8 cellular contexts compared by ENCODE assay signal in genomic region chr16:53061701-53062159, GRCh38. TPM values are rescaled to one million over a fixed set of nuclear protein-coding genes. Genes with fewer than 3 reads are reported as not detected.
DNase-seq lines count a peak whose midpoint lies in the region; ATAC-seq and TF ChIP-seq lines count a peak whose summit lies in the region.

No MANE protein-coding gene starts in this region.

- DNase-seq in GM13977 (ENCODE audit: low spot score) (peak; percentile 67), spleen (peak; percentile 89), esophagus muscularis mucosa (ENCODE audit: extremely low spot score) (no peak), NCI-H774 (lab: John Stamatoyannopoulos, UW) (no peak), HEK293T (ENCODE audit: extremely low spot score) (no peak)
- peak; percentile 43 to 67 for DNase-seq in activated naive CD4-positive, alpha-beta T cell treated with anti-CD3 and anti-CD28 coated beads, Interleukin-2, amount 50 U/mL, for 72 hours (ENCODE audit: low spot score in 2 of 2)

- POLR2A ChIA-PET in HEK293T (lab: Yijun Ruan, JAX), result no interaction called here

- H3K4me1 ChIP-seq in spleen (peaks cover 32 to 100% (median 82%) of the 10 kb centered on the region in 6 donors), esophagus muscularis mucosa (peaks cover 32 to 55% (median 44%) of the 10 kb centered on the region in 4 donors)

- peak; percentile 4 for TF ChIP-seq CTCF in GM13977 (IDR thresholded peaks at IDR 0.05; ENCODE audit: extremely low read depth, insufficient read depth, missing control alignments)
- peak in 1 of 11 experiments; percentile 7 for TF ChIP-seq CTCF in spleen (IDR thresholded peaks at IDR 0.05 in 8 of 11, conservative IDR thresholded peaks at IDR 0.05 in 3 of 11)
- no peak for TF ChIP-seq CTCF in esophagus muscularis mucosa (IDR thresholded peaks at IDR 0.05)

- TF ChIP-seq POLR2A in spleen (IDR thresholded peaks at IDR 0.05) (no peak), esophagus muscularis mucosa (IDR thresholded peaks at IDR 0.05; ENCODE audit: low read depth) (no peak)

- no peaks in the 10 kb centered on the region for H3K36me3 Mint-ChIP-seq in activated naive CD4-positive, alpha-beta T cell treated with anti-CD3 and anti-CD28 coated beads, Interleukin-2, amount 50 U/mL, for 72 hours

- CTCF ChIA-PET in HEK293T (lab: Yijun Ruan, JAX), result no interaction called here

- no peaks in the 10 kb centered on the region for H3K9me3 ChIP-seq in spleen
- H3K9me3 ChIP-seq in esophagus muscularis mucosa, result no peaks in the 10 kb centered on the region

- H3K4me3 ChIP-seq in spleen (peak overlapping the region in 2 of 8 donors; percentile 9 to 44), esophagus muscularis mucosa (no peak overlapping the region)

- in situ Hi-C loops in GM13977 (cut with MboI; ENCODE audit: low pct_unique_long_range_greater_than_20kb, low sequenced_read_pairs, unreplicated experiment), result loop anchor here (25.0 kb wide), 1 partner anchor 101 kb away; no protein-coding TSS in a partner anchor

- H3K9me3 Mint-ChIP-seq in activated naive CD4-positive, alpha-beta T cell treated with anti-CD3 and anti-CD28 coated beads, Interleukin-2, amount 50 U/mL, for 72 hours, result no peaks in the 10 kb centered on the region

- no peaks in the 10 kb centered on the region for H3K27me3 ChIP-seq in spleen (replicated peaks in 1 of 7)
- H3K27me3 ChIP-seq in esophagus muscularis mucosa, result no peaks in the 10 kb centered on the region

- H3K36me3 ChIP-seq in spleen, result no peaks in the 10 kb centered on the region
- no peaks in the 10 kb centered on the region for H3K36me3 ChIP-seq in esophagus muscularis mucosa

- no peak for TF ChIP-seq EP300 in esophagus muscularis mucosa (IDR thresholded peaks at IDR 0.05)

- intact Hi-C loops in spleen (cut with DNase I; ENCODE audit: low total_unique reads), result no loop called here
- intact Hi-C loops in esophagus muscularis mucosa (cut with DNase I), result no loop called here

- peak; percentile 83 for ATAC-seq in GM21447 (IDR thresholded peaks at IDR 0.05; ENCODE audit: unreplicated experiment)
- ATAC-seq in HG03571 (IDR thresholded peaks at IDR 0.05; ENCODE audit: unreplicated experiment), result peak; percentile 89
- peak; percentile 91 to 95 for ATAC-seq in activated naive CD4-positive, alpha-beta T cell treated with anti-CD3 and anti-CD28 coated beads, Interleukin-2, amount 50 U/mL, for 72 hours

- peak overlapping the region in 6 of 8 donors; percentile 26 to 79 (median 64) for H3K27ac ChIP-seq in spleen
- no peak overlapping the region for H3K27ac ChIP-seq in esophagus muscularis mucosa (replicated peaks in 1 of 4)

- 10 to 32% (median 21%) methylated on average over 3 of the region's 3 CpGs for WGBS in spleen, 5 donors
- WGBS in esophagus muscularis mucosa, result 57% methylated on average over 3 of the region's 3 CpGs

- peak overlapping the region in 1 of 2 donors; percentile 60 for H3K27ac Mint-ChIP-seq in activated naive CD4-positive, alpha-beta T cell treated with anti-CD3 and anti-CD28 coated beads, Interleukin-2, amount 50 U/mL, for 72 hours

TF ChIP-seq in HEK293T, 16 proteins besides CTCF, POLR2A, EP300 and RAD21:
- TF ChIP-seq SUZ12 (IDR thresholded peaks at IDR 0.05) (no peak), NFRKB (IDR thresholded peaks at IDR 0.05) (no peak), ZNF384 (IDR thresholded peaks at IDR 0.05) (no peak), L3MBTL2 (conservative IDR thresholded peaks at IDR 0.05) (no peak), ELF4 (IDR thresholded peaks at IDR 0.05) (no peak), PKNOX1 (IDR thresholded peaks at IDR 0.05) (no peak), FOXM1 (IDR thresholded peaks at IDR 0.05; ENCODE audit: borderline replicate concordance) (no peak), FOXA1 (IDR thresholded peaks at IDR 0.05) (no peak), TARDBP (IDR thresholded peaks at IDR 0.05) (no peak)
TF ChIP-seq in HEK293T: peak in this region for 0.

RNA-seq across cellular contexts. Expression of gene CHD9, which starts 6.9 kb away (rescaled TPM):
- total RNA-seq in activated naive CD4-positive, alpha-beta T cell treated with anti-CD3 and anti-CD28 coated beads, Interleukin-2, amount 50 U/mL, for 72 hours, result 10 to 100 TPM; 10.8 to 15.9 TPM
- total RNA-seq in spleen (10 to 100 TPM; 63.4 to 93.3 (median 77.6) TPM), esophagus muscularis mucosa (10 to 100 TPM; 45.2 to 64.0 (median 49.5) TPM)
- 10 to 100 TPM; 16.7 to 19.0 (median 17.6) TPM for polyA plus RNA-seq in spleen

RNA-seq across cellular contexts. Expression of gene CHD9NB, which starts 9.0 kb away (rescaled TPM):
- total RNA-seq in activated naive CD4-positive, alpha-beta T cell treated with anti-CD3 and anti-CD28 coated beads, Interleukin-2, amount 50 U/mL, for 72 hours, result 1 to 10 TPM in 1 of 2 donors, under 1 TPM in 1; 0.14 to 1.5 TPM
- under 1 TPM in 1 of 7 donors, not detected in 6; 0.27 TPM for total RNA-seq in spleen
- under 1 TPM in 1 of 3 donors, not detected in 2; 0.10 TPM for polyA plus RNA-seq in spleen
- total RNA-seq in esophagus muscularis mucosa, result 1 to 10 TPM in 1 of 4 donors, under 1 TPM in 3; 0.19 to 1.2 (median 0.42) TPM

Comparison
In these comparisons a context has a peak if more than half of its experiments do, and no peak if none do; other contexts are left out.
1. DNase-seq: peak in GM13977 (single experiment), activated naive CD4-positive, alpha-beta T cell treated with anti-CD3 and anti-CD28 coated beads, Interleukin-2, amount 50 U/mL, for 72 hours (2 of 2) and spleen (single experiment); none in esophagus muscularis mucosa (single experiment), NCI-H774 (single experiment) and HEK293T (single experiment).
2. H3K27ac ChIP-seq: peak in spleen (6 of 8); none in esophagus muscularis mucosa (0 of 4).
3. Peak in every context shown above with its lines, with median percentiles within 50 percentile points of each other: ATAC-seq.